ENCODE assay signal across 16 cellular contexts in the genomic region with DNA sequence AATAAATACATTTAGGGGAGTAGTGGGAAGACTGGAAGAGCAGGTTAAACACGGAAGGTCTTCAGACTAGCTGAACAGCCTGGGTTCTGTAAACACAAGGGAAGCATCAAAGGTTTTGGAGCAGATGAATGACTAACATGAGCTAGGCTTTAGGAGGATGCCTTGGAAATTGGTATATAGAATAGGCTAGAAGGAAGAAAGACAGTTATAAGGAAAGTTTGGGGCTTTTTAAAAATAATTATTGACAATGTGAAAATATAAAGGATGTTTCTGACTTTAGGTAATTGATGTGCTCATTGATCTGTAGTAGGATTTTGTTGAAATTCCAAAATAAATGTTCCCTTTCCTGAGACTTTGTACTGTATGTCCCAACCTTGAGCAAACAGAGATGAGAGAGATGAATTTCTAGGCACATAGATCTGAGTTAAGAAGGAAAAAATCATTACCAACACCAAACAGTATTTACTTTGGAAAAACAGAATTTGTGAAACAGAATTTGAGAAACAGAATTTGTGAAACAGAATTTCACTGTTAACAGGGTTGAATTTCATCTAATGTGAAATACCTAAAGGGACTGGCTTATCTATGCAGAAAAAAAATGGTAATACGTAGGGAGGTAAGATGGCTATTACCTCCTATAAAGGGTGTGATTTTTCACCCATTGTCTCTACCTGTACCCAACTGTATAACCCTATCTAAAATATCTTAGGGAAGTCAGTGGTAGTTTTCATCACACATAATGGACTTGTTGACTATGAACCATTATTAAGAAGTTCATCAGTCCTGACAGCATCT. TPM values are rescaled to one million over a fixed set of nuclear protein-coding genes. Genes with fewer than 3 reads are reported as not detected.
DNase-seq lines count a peak whose midpoint lies in the region; ATAC-seq and TF ChIP-seq lines count a peak whose summit lies in the region.
"Had no signal": no experiment of that assay in that cellular context is flagged by ENCODE, and none has a peak within 500 bp of the region (broad histone marks: within the 10 kb centered on the region; RNA-seq: fewer than 3 reads in every experiment).

No MANE protein-coding gene starts in this region.

- DNase-seq in SIG-M5 treated with dmso at 0.1 percent for 504 hours (lab: John Stamatoyannopoulos, UW; ENCODE audit: unreplicated experiment): peak; percentile 33
- no peak for DNase-seq in SIG-M5 (lab: John Stamatoyannopoulos, UW)
- no peak for DNase-seq in left colon
- DNase-seq in stimulated activated effector memory CD8-positive, alpha-beta T cell treated with anti-CD3 and anti-CD28 coated beads, Interleukin-12 subunit alpha, Interleukin-12 subunit beta, amount 100 ng/mL, for 72 hours (ENCODE audit: low spot score in 2 of 2): no peak
- no peak for DNase-seq in activated naive CD4-positive, alpha-beta T cell treated with anti-CD3 and anti-CD28 coated beads for 36 hours
- DNase-seq in SHP77 (lab: John Stamatoyannopoulos, UW): no peak
- DNase-seq: 8988T, H9, NCI-H1436 treated with DMSO at 0.1 percent for 48 hours, NCI-H2081, NCI-H2227 treated with DMSO at 0.1 percent for 48 hours, NCI-H526 treated with DMSO at 0.1 percent for 48 hours, PC-9 had no signal

- H3K4me1 Mint-ChIP-seq in stimulated activated effector memory CD8-positive, alpha-beta T cell treated with anti-CD3 and anti-CD28 coated beads, Interleukin-12 subunit alpha, Interleukin-12 subunit beta, amount 100 ng/mL, for 72 hours: no peaks in the 10 kb centered on the region
- no peaks in the 10 kb centered on the region for H3K4me1 Mint-ChIP-seq in activated naive CD4-positive, alpha-beta T cell treated with anti-CD3 and anti-CD28 coated beads for 36 hours (ENCODE audit: low read depth)
- H3K4me1 Mint-ChIP-seq: H9 had no signal

- H3K27ac Mint-ChIP-seq in stimulated activated effector memory CD8-positive, alpha-beta T cell treated with anti-CD3 and anti-CD28 coated beads, Interleukin-12 subunit alpha, Interleukin-12 subunit beta, amount 100 ng/mL, for 72 hours: peak overlapping the region; percentile 2
- no peak overlapping the region for H3K27ac Mint-ChIP-seq in activated naive CD4-positive, alpha-beta T cell treated with anti-CD3 and anti-CD28 coated beads for 36 hours
- H3K27ac Mint-ChIP-seq: H9 had no signal

- peaks cover 89% of the 10 kb centered on the region for H3K36me3 Mint-ChIP-seq in stimulated activated effector memory CD8-positive, alpha-beta T cell treated with anti-CD3 and anti-CD28 coated beads, Interleukin-12 subunit alpha, Interleukin-12 subunit beta, amount 100 ng/mL, for 72 hours
- H3K36me3 Mint-ChIP-seq in activated naive CD4-positive, alpha-beta T cell treated with anti-CD3 and anti-CD28 coated beads for 36 hours (ENCODE audit: low read depth): peaks cover 45% of the 10 kb centered on the region

- peak overlapping the region; percentile 79 for H3K27ac ChIP-seq in VCaP
- H3K27ac ChIP-seq: BLaER1, PC-9 had no signal

- H3K4me3 Mint-ChIP-seq in stimulated activated effector memory CD8-positive, alpha-beta T cell treated with anti-CD3 and anti-CD28 coated beads, Interleukin-12 subunit alpha, Interleukin-12 subunit beta, amount 100 ng/mL, for 72 hours: no peak overlapping the region
- no peak overlapping the region for H3K4me3 Mint-ChIP-seq in activated naive CD4-positive, alpha-beta T cell treated with anti-CD3 and anti-CD28 coated beads for 36 hours
- H3K4me3 Mint-ChIP-seq: H9 had no signal

- no peaks in the 10 kb centered on the region for H3K27me3 Mint-ChIP-seq in activated naive CD4-positive, alpha-beta T cell treated with anti-CD3 and anti-CD28 coated beads for 36 hours (ENCODE audit: low read depth)

- ATAC-seq in left colon: peak; percentile 73
- no peak for ATAC-seq in stimulated activated effector memory CD8-positive, alpha-beta T cell treated with anti-CD3 and anti-CD28 coated beads, Interleukin-12 subunit alpha, Interleukin-12 subunit beta, amount 100 ng/mL, for 72 hours
- ATAC-seq in GM21381 (IDR thresholded peaks at IDR 0.05; ENCODE audit: unreplicated experiment): no peak

- TF ChIP-seq CTCF in VCaP (conservative IDR thresholded peaks at IDR 0.05): no peak

- CTCF ChIA-PET in activated naive CD4-positive, alpha-beta T cell treated with anti-CD3 and anti-CD28 coated beads for 36 hours (lab: Charles Lee): no interaction called here

- no peaks in the 10 kb centered on the region for H3K9me3 Mint-ChIP-seq in stimulated activated effector memory CD8-positive, alpha-beta T cell treated with anti-CD3 and anti-CD28 coated beads, Interleukin-12 subunit alpha, Interleukin-12 subunit beta, amount 100 ng/mL, for 72 hours
- H3K9me3 Mint-ChIP-seq in activated naive CD4-positive, alpha-beta T cell treated with anti-CD3 and anti-CD28 coated beads for 36 hours: peaks cover 2% of the 10 kb centered on the region

- intact Hi-C loops in left colon (cut with DNase I, micrococcal nuclease): no loop called here
- intact Hi-C loops in activated naive CD4-positive, alpha-beta T cell treated with anti-CD3 and anti-CD28 coated beads for 36 hours (cut with micrococcal nuclease): no loop called here

RNA-seq across cellular contexts. Expression of a gene that starts 28.8 kb away (rescaled TPM):
- total RNA-seq in left colon: 10 to 100 TPM; 14.4 to 19.1 TPM
- total RNA-seq in activated naive CD4-positive, alpha-beta T cell treated with anti-CD3 and anti-CD28 coated beads for 36 hours: 10 to 100 TPM; 44.4 to 48.1 TPM

RNA-seq across cellular contexts. Expression of a gene that starts 29.1 kb away (rescaled TPM):
- 10 to 100 TPM; 15.1 to 17.3 TPM for total RNA-seq in left colon
- 1 to 10 TPM; 7.6 to 8.0 TPM for total RNA-seq in activated naive CD4-positive, alpha-beta T cell treated with anti-CD3 and anti-CD28 coated beads for 36 hours
